ENCODE assay signal across 28 cellular contexts in the genomic region with DNA sequence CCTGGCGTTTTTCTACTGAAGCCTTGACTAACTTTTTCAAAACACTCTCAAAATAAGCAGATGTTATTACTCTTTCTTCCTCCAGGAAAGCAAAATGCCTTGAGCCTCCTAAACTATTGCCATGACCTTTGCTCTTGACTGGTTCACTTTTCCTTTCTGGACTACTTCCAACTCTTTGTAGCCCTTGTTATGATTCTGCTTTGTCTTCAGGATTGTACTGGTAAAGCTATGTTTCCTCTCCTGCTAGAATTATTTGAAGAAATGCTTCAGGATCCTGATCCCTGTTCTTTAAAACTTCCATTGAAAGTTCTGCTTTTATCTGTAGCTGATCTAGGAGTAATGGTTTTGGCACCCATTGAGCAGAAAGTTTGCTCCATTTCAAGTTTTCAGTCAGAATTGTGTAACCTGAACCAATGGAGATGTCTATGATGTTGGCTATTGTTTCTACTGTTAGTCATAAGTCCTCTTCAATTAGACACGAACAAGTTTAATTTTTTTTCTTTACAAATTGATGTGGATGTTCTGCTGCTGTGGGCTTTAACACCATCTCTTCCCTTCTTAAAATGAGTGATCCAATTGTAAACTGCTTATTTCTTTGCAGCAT.
DNase-seq lines count a peak whose midpoint lies in the region; ATAC-seq, FAIRE-seq and TF ChIP-seq lines count a peak whose summit lies in the region.
"Had no signal": no experiment of that assay in that cellular context is flagged by ENCODE, and none has a peak within 500 bp of the region (broad histone marks: within the 10 kb centered on the region; RNA-seq: fewer than 3 reads in every experiment).

No MANE protein-coding gene starts in this region.

- no peaks in the 10 kb centered on the region for H3K4me1 ChIP-seq in astrocyte (ENCODE audit: insufficient read depth, low read length)
- H3K4me1 ChIP-seq: esophagus muscularis mucosa, heart right ventricle had no signal

- H3K9me3 Mint-ChIP-seq in astrocyte (ENCODE audit: unreplicated experiment), result peaks cover 1% of the 10 kb centered on the region

- no peak overlapping the region for H2AFZ ChIP-seq in astrocyte (ENCODE audit: low read depth, low read length)

- no peak overlapping the region for H3K4me3 ChIP-seq in astrocyte (ENCODE audit: insufficient read depth, low read depth, low read length)
- H3K4me3 ChIP-seq in fibroblast of mammary gland (ENCODE audit: control insufficient read depth, low read depth, low read length), result no peak overlapping the region
- H3K4me3 ChIP-seq: esophagus muscularis mucosa, heart right ventricle, tibial artery had no signal

- FAIRE-seq in astrocyte (lab: Jason Lieb, UNC), result no peak
- FAIRE-seq: D721Med, GM19239 had no signal

- H3K36me3 Mint-ChIP-seq in astrocyte (ENCODE audit: low read depth, unreplicated experiment), result no peaks in the 10 kb centered on the region
- H3K36me3 Mint-ChIP-seq: brain; IgD-negative memory B cell; naive thymus-derived CD4-positive, alpha-beta T cell had no signal

- H3K4me2 ChIP-seq in astrocyte (ENCODE audit: low read length), result no peak overlapping the region

- no peak overlapping the region for H3K27ac ChIP-seq in astrocyte (ENCODE audit: low read depth, low read length)
- H3K27ac ChIP-seq: esophagus muscularis mucosa, heart right ventricle, tibial artery had no signal

- H3K79me2 ChIP-seq in astrocyte (ENCODE audit: insufficient read depth, low read length), result no peaks in the 10 kb centered on the region

- no peaks in the 10 kb centered on the region for H4K20me1 ChIP-seq in astrocyte (ENCODE audit: insufficient read depth, low read length)

- TF ChIP-seq CTCF in astrocyte (IDR thresholded peaks at IDR 0.05; ENCODE audit: insufficient read depth, low read depth, low read length) (no peak), fibroblast of mammary gland (conservative IDR thresholded peaks at IDR 0.05; ENCODE audit: control insufficient read depth, insufficient read depth, low read depth, low read length) (no peak)

- peaks cover 11% of the 10 kb centered on the region for H3K4me1 Mint-ChIP-seq in astrocyte (ENCODE audit: low read depth, unreplicated experiment)
- H3K4me1 Mint-ChIP-seq: IgD-negative memory B cell; naive thymus-derived CD4-positive, alpha-beta T cell; stimulated activated naive CD8-positive, alpha-beta T cell treated with anti-CD3 and anti-CD28 coated beads, Interleukin-15, amount 100 ng/mL, for 72 hours had no signal

- intact Hi-C loops in posterior vena cava (cut with DNase I), result no loop called here

- ATAC-seq in HG03460 (IDR thresholded peaks at IDR 0.05; ENCODE audit: unreplicated experiment), result no peak
- ATAC-seq: effector memory CD8-positive, alpha-beta T cell; heart right ventricle; left colon; naive thymus-derived CD4-positive, alpha-beta T cell; stimulated activated naive CD8-positive, alpha-beta T cell treated with anti-CD3 and anti-CD28 coated beads, Interleukin-15, amount 100 ng/mL, for 72 hours had no signal

- no peaks in the 10 kb centered on the region for H3K27me3 Mint-ChIP-seq in astrocyte (ENCODE audit: low read depth, unreplicated experiment)
- H3K27me3 Mint-ChIP-seq: effector memory CD8-positive, alpha-beta T cell; IgD-negative memory B cell; naive thymus-derived CD4-positive, alpha-beta T cell; stimulated activated naive CD8-positive, alpha-beta T cell treated with anti-CD3 and anti-CD28 coated beads, Interleukin-15, amount 100 ng/mL, for 72 hours had no signal

- H3K27ac Mint-ChIP-seq in astrocyte (ENCODE audit: unreplicated experiment), result no peak overlapping the region
- H3K27ac Mint-ChIP-seq: brain; effector memory CD8-positive, alpha-beta T cell; IgD-negative memory B cell; naive thymus-derived CD4-positive, alpha-beta T cell; stimulated activated naive CD8-positive, alpha-beta T cell treated with anti-CD3 and anti-CD28 coated beads, Interleukin-15, amount 100 ng/mL, for 72 hours; T-helper 1 cell treated with Interleukin-12 subunit alpha and Interleukin-12 subunit beta and Interleukin-4 antibody, amounts not matched to agents 30 μg/mL and 1 μg/mL, for 36 hours had no signal

- no peaks in the 10 kb centered on the region for H3K27me3 ChIP-seq in astrocyte (ENCODE audit: insufficient read depth, low read length)
- H3K27me3 ChIP-seq: esophagus muscularis mucosa, heart right ventricle, tibial artery had no signal

- DNase-seq in HCEC 1CT (peak; percentile 17), astrocyte (ENCODE audit: low read depth) (peak; percentile 32), fibroblast of mammary gland (ENCODE audit: low read depth) (peak; percentile 18), renal cortical epithelial cell (ENCODE audit: low read depth) (peak; percentile 21), posterior vena cava (ENCODE audit: low spot score) (no peak), NCI-H1092 treated with DMSO at 0.1 percent for 48 hours (lab: John Stamatoyannopoulos, UW) (no peak)
- no peak for DNase-seq in stimulated activated CD4-positive, alpha-beta T cell treated with anti-CD3 and anti-CD28 coated beads, Interleukin-4, amount 100 ng/mL, for 1 hour
- DNase-seq: activated CD4-positive, alpha-beta T cell treated with anti-CD3 and anti-CD28 coated beads for 1 hour; activated effector memory CD4-positive, alpha-beta T cell treated with anti-CD3 and anti-CD28 coated beads, Interleukin-2, amount 50 U/mL, for 16 hours; effector memory CD8-positive, alpha-beta T cell; heart right ventricle; left colon; MM.1S; naive thymus-derived CD4-positive, alpha-beta T cell; NCI-H1436; NK-92 treated with Interleukin-12 subunit alpha and Interleukin-12 subunit beta, amount 100 ng/mL, for 24 hours; occipital lobe; SIG-M5; stimulated activated CD4-positive, alpha-beta T cell treated with anti-CD3 and anti-CD28 coated beads, Interleukin-15, amount 100 ng/mL, for 24 hours; stimulated activated naive CD8-positive, alpha-beta T cell treated with anti-CD3 and anti-CD28 coated beads, Interleukin-15, amount 100 ng/mL, for 72 hours; tibial artery had no signal

- H3K36me3 ChIP-seq in astrocyte (ENCODE audit: insufficient read depth, low read length), result no peaks in the 10 kb centered on the region
- H3K36me3 ChIP-seq: esophagus muscularis mucosa, heart right ventricle, tibial artery had no signal

- no peaks in the 10 kb centered on the region for H3K9me3 ChIP-seq in astrocyte (ENCODE audit: insufficient read depth, low read depth, low read length)
- H3K9me3 ChIP-seq: esophagus muscularis mucosa, tibial artery had no signal

- no peak overlapping the region for H3K4me3 Mint-ChIP-seq in astrocyte (ENCODE audit: unreplicated experiment)
- H3K4me3 Mint-ChIP-seq: brain; effector memory CD8-positive, alpha-beta T cell; IgD-negative memory B cell; naive thymus-derived CD4-positive, alpha-beta T cell; stimulated activated naive CD8-positive, alpha-beta T cell treated with anti-CD3 and anti-CD28 coated beads, Interleukin-15, amount 100 ng/mL, for 72 hours; T-helper 1 cell treated with Interleukin-12 subunit alpha and Interleukin-12 subunit beta and Interleukin-4 antibody, amounts not matched to agents 30 μg/mL and 1 μg/mL, for 36 hours had no signal

- H3K9ac ChIP-seq in astrocyte (ENCODE audit: low read length), result no peak overlapping the region

Comparison
In these comparisons a context has a peak if more than half of its experiments do, and no peak if none do; other contexts are left out.
1. DNase-seq: peak in HCEC 1CT (single experiment), astrocyte (single experiment), fibroblast of mammary gland (single experiment) and renal cortical epithelial cell (single experiment); none in posterior vena cava (single experiment), NCI-H1092 treated with DMSO at 0.1 percent for 48 hours (single experiment) and stimulated activated CD4-positive, alpha-beta T cell treated with anti-CD3 and anti-CD28 coated beads, Interleukin-4, amount 100 ng/mL, for 1 hour (single experiment).